In genomic region chr1:22736496-22737088, GRCh38 we compare ENCODE assay signal across 25 cellular contexts. TPM values are rescaled to one million over a fixed set of nuclear protein-coding genes. Genes with fewer than 3 reads are reported as not detected.
"Had no signal": no experiment of that assay in that cellular context is flagged by ENCODE, and none has a peak within 500 bp of the region (broad histone marks: within the 10 kb centered on the region; RNA-seq: fewer than 3 reads in every experiment).

No MANE protein-coding gene starts in this region.

- H3K27me3 ChIP-seq: adrenal gland, ascending aorta, breast epithelium, colonic mucosa, pancreas, uterus had no signal

- H3K9me3 ChIP-seq: adrenal gland, ascending aorta, breast epithelium, colonic mucosa, left lung, pancreas, right lobe of liver, tibial artery, uterus had no signal

- H3K36me3 ChIP-seq: adrenal gland, ascending aorta, breast epithelium, colonic mucosa, left lung, pancreas, right lobe of liver, tibial artery, uterus had no signal

- DNase-seq: activated CD4-positive, alpha-beta T cell treated with anti-CD3 and anti-CD28 coated beads for 1 hour; activated CD4-positive, alpha-beta T cell treated with anti-CD3 and anti-CD28 coated beads, Interleukin-2, amount 50 U/mL, for 1 hour; activated gamma-delta T cell treated with Interleukin-2 at 50 U/mL for 16 hours; activated T-cell treated with anti-CD3 and anti-CD28 coated beads, Interleukin-2, amount 50 U/mL, for 1 hour; adrenal gland; colonic mucosa; kidney glomerular epithelial cell; left lung; natural killer cell; pancreas; right lobe of liver; small intestine; stimulated activated CD4-positive, alpha-beta T cell treated with anti-CD3 and anti-CD28 coated beads, Interleukin-2, amount 100 ng/mL, for 24 hours; stimulated activated naive CD8-positive, alpha-beta T cell treated with anti-CD3 and anti-CD28 coated beads, Interleukin-15, amount 100 ng/mL, for 72 hours; T-cell; tibial artery; uterus had no signal

- H3K9me3 Mint-ChIP-seq: activated naive CD4-positive, alpha-beta T cell treated with anti-CD3 and anti-CD28 coated beads, Interleukin-2, amount 50 U/mL, for 72 hours; mesothelial cell of epicardium; natural killer cell; stimulated activated effector memory CD8-positive, alpha-beta T cell treated with anti-CD3 and anti-CD28 coated beads, Interleukin-12 subunit alpha, Interleukin-12 subunit beta, amount 100 ng/mL, for 72 hours; stimulated activated naive CD8-positive, alpha-beta T cell treated with anti-CD3 and anti-CD28 coated beads, Interleukin-15, amount 100 ng/mL, for 72 hours; T-cell; T-helper 2 cell treated with Interferon-gamma antibody and Interleukin-4, amounts not matched to agents 5 μg/mL and 100 μg/mL, for 36 hours had no signal

- H3K27ac Mint-ChIP-seq: natural killer cell; stimulated activated effector memory CD8-positive, alpha-beta T cell treated with anti-CD3 and anti-CD28 coated beads, Interleukin-12 subunit alpha, Interleukin-12 subunit beta, amount 100 ng/mL, for 72 hours; stimulated activated naive CD8-positive, alpha-beta T cell treated with anti-CD3 and anti-CD28 coated beads, Interleukin-15, amount 100 ng/mL, for 72 hours; T-cell; T-helper 2 cell treated with Interferon-gamma antibody and Interleukin-4, amounts not matched to agents 5 μg/mL and 100 μg/mL, for 36 hours had no signal

- H3K27ac ChIP-seq: ascending aorta, breast epithelium, colonic mucosa, pancreas, right lobe of liver, tibial artery, uterus, VCaP had no signal

- H3K4me3 ChIP-seq: adrenal gland, ascending aorta, breast epithelium, colonic mucosa, left lung, lung, pancreas, right lobe of liver, tibial artery, uterus had no signal

- H3K4me1 Mint-ChIP-seq: natural killer cell; stimulated activated effector memory CD8-positive, alpha-beta T cell treated with anti-CD3 and anti-CD28 coated beads, Interleukin-12 subunit alpha, Interleukin-12 subunit beta, amount 100 ng/mL, for 72 hours; stimulated activated naive CD8-positive, alpha-beta T cell treated with anti-CD3 and anti-CD28 coated beads, Interleukin-15, amount 100 ng/mL, for 72 hours; T-cell had no signal

- H3K4me1 ChIP-seq: breast epithelium, colonic mucosa, pancreas, right lobe of liver had no signal

- H3K36me3 Mint-ChIP-seq: activated naive CD4-positive, alpha-beta T cell treated with anti-CD3 and anti-CD28 coated beads, Interleukin-2, amount 50 U/mL, for 72 hours; natural killer cell; stimulated activated effector memory CD8-positive, alpha-beta T cell treated with anti-CD3 and anti-CD28 coated beads, Interleukin-12 subunit alpha, Interleukin-12 subunit beta, amount 100 ng/mL, for 72 hours; T-cell had no signal

- H3K4me3 Mint-ChIP-seq: mesothelial cell of epicardium; natural killer cell; stimulated activated effector memory CD8-positive, alpha-beta T cell treated with anti-CD3 and anti-CD28 coated beads, Interleukin-12 subunit alpha, Interleukin-12 subunit beta, amount 100 ng/mL, for 72 hours; stimulated activated naive CD8-positive, alpha-beta T cell treated with anti-CD3 and anti-CD28 coated beads, Interleukin-15, amount 100 ng/mL, for 72 hours; T-cell; T-helper 2 cell treated with Interferon-gamma antibody and Interleukin-4, amounts not matched to agents 5 μg/mL and 100 μg/mL, for 36 hours had no signal

- ATAC-seq: activated naive CD4-positive, alpha-beta T cell treated with anti-CD3 and anti-CD28 coated beads, Interleukin-2, amount 50 U/mL, for 72 hours; left lung; natural killer cell; pancreas; right lobe of liver; stimulated activated effector memory CD8-positive, alpha-beta T cell treated with anti-CD3 and anti-CD28 coated beads, Interleukin-12 subunit alpha, Interleukin-12 subunit beta, amount 100 ng/mL, for 72 hours; stimulated activated naive CD8-positive, alpha-beta T cell treated with anti-CD3 and anti-CD28 coated beads, Interleukin-15, amount 100 ng/mL, for 72 hours; T-cell had no signal

RNA-seq across cellular contexts. Expression of gene EPHB2, which starts 26.0 kb away (rescaled TPM):
- total RNA-seq: activated naive CD4-positive, alpha-beta T cell treated with anti-CD3 and anti-CD28 coated beads, Interleukin-2, amount 50 U/mL, for 72 hours had no signal
